ENCODE assay signal across 8 cellular contexts in genomic region chr10:15088428-15089261, GRCh38. TPM values are rescaled to one million over a fixed set of nuclear protein-coding genes. Genes with fewer than 3 reads are reported as not detected.
DNase-seq lines count a peak whose midpoint lies in the region; FAIRE-seq and TF ChIP-seq lines count a peak whose summit lies in the region.

TSS of gene ACBD7 (minus strand) at chr10:15088776. CDS start at chr10:15088728, 48 bp downstream.

- FAIRE-seq in frontal cortex (lab: Jason Lieb, UNC), result no peak

- H3K4me1 ChIP-seq in GM23248 (ENCODE audit: insufficient read depth) (0 out of 2 replicates have a peak, but pooled peaks cover 5% of the 10 kb centered on the region), neutrophil (ENCODE audit: control insufficient read depth in 1 of 2, insufficient read depth in 1 of 2, low read depth in 1 of 2, low read length in 1 of 2) (peaks cover 7 to 9% of the 10 kb centered on the region in 2 experiments), subcutaneous abdominal adipose tissue (ENCODE audit: control insufficient read depth in 5 of 5, insufficient read depth in 5 of 5, low read length in 5 of 5) (peaks cover 2 to 25% (median 18%) of the 10 kb centered on the region in 5 donors)

- H4K20me1 ChIP-seq in GM23248 (ENCODE audit: insufficient read depth), result no peaks in the 10 kb centered on the region

- H3K9me2 ChIP-seq in GM23248 (ENCODE audit: insufficient read depth), result no peaks in the 10 kb centered on the region

- no peaks in the 10 kb centered on the region for H3K9me3 ChIP-seq in GM23248 (ENCODE audit: low read depth)
- no peaks in the 10 kb centered on the region for H3K9me3 ChIP-seq in neutrophil
- H3K9me3 ChIP-seq in subcutaneous abdominal adipose tissue (ENCODE audit: control insufficient read depth in 5 of 5, low read length in 5 of 5), result no peaks in the 10 kb centered on the region

- peaks cover 11% of the 10 kb centered on the region; the same call in 1 of the 2 replicates for H3F3A ChIP-seq in GM23248 (ENCODE audit: insufficient read depth)

- peak within 1 kb of the TSS; percentile 77 for H3K4me2 ChIP-seq in GM23248 (ENCODE audit: unreplicated experiment)

- H3K4me3 ChIP-seq in GM23248, result peak within 1 kb of the TSS; percentile 75
- peak within 1 kb of the TSS; percentile 39 to 65 for H3K4me3 ChIP-seq in neutrophil (ENCODE audit: low read depth in 1 of 2, low read length in 1 of 2)
- peak within 1 kb of the TSS in 4 of 5 donors; percentile 58 to 73 (median 67) for H3K4me3 ChIP-seq in subcutaneous abdominal adipose tissue (ENCODE audit: low read depth in 1 of 5, low read length in 5 of 5)

- peak; percentile 77 for TF ChIP-seq CTCF in neutrophil (IDR thresholded peaks at IDR 0.05)

- H3K36me3 ChIP-seq in GM23248 (ENCODE audit: low read depth) (no peaks in the 10 kb centered on the region), neutrophil (no peaks in the 10 kb centered on the region), subcutaneous abdominal adipose tissue (ENCODE audit: control insufficient read depth in 5 of 5, insufficient read depth in 5 of 5, low read length in 5 of 5) (no peaks in the 10 kb centered on the region)

- DNase-seq in EH (ENCODE audit: low read depth), result peak; percentile 82
- DNase-seq in GM23248, result peak; percentile 91
- peak; percentile 89 to 93 for DNase-seq in Kasumi-1 (lab: John Stamatoyannopoulos, UW)
- DNase-seq in SHP77 (lab: John Stamatoyannopoulos, UW), result peak; percentile 79 to 89
- peak; percentile 74 for DNase-seq in activated gamma-delta T cell (lab: John Stamatoyannopoulos, UW)
- peak; percentile 80 to 93 for DNase-seq in frontal cortex (ENCODE audit: low spot score in 2 of 2)

- WGBS in GM23248 (ENCODE audit: low coverage in 1 of 2, low lambda C conversion rate in 2 of 2, missing lambda C conversion rate in 2 of 2), 2 experiments, result 5 to 6% methylated on average over 57 to 62 of the region's 63 CpGs

- H3K79me2 ChIP-seq in GM23248 (ENCODE audit: insufficient read depth), result no peaks in the 10 kb centered on the region

- H3K27ac ChIP-seq in GM23248 (no peak within 1 kb of the TSS), neutrophil (no peak within 1 kb of the TSS), subcutaneous abdominal adipose tissue (ENCODE audit: low read depth, low read length) (no peak within 1 kb of the TSS)

- H3K9ac ChIP-seq in GM23248, result no peak within 1 kb of the TSS
- H3K9ac ChIP-seq in subcutaneous abdominal adipose tissue (ENCODE audit: low read length in 5 of 5), result peak within 1 kb of the TSS in 3 of 5 donors; percentile 43 to 62 (median 45)

- in situ Hi-C loops in GM23248 (cut with MboI), result no loop called here

- peak within 1 kb of the TSS; percentile 92 for H2AFZ ChIP-seq in GM23248

- no peaks in the 10 kb centered on the region for H3K27me3 ChIP-seq in GM23248 (replicated peaks; ENCODE audit: insufficient read depth)
- peaks cover 56% of the 10 kb centered on the region for H3K27me3 ChIP-seq in neutrophil
- no peaks in the 10 kb centered on the region for H3K27me3 ChIP-seq in subcutaneous abdominal adipose tissue (ENCODE audit: control insufficient read depth in 5 of 5, insufficient read depth in 4 of 5, low read length in 5 of 5)

RNA-seq across cellular contexts. Expression of gene ACBD7, which starts in this region (rescaled TPM):
- 0.11 and 0.13 TPM in 2 replicates for total RNA-seq in GM23248 (2014; rRNA removed; shearing (Covaris generic))
- polyA plus RNA-seq in GM23248 (2016; fragmentation: Nextera tagmentation; extraction: Ambion mirVana), result not detected in 2 replicates
- 10.6 TPM for total RNA-seq in frontal cortex

Comparison
In these comparisons a context has a peak if more than half of its experiments do, and no peak if none do; other contexts are left out.
1. RNA of gene ACBD7 (total RNA-seq): 10.6 TPM in frontal cortex (single experiment); 0.11 to 0.13 TPM in GM23248; every median in the first group is over 10 times any median in the second.
2. Peak in DNase-seq, H3K4me3 ChIP-seq and H3K4me2 ChIP-seq in GM23248; RNA of the gene not detected or under 1 TPM.
3. Peak in every context shown above with its lines, with median percentiles within 50 percentile points of each other: DNase-seq and H3K4me3 ChIP-seq.